Comparison of ENCODE assay signal across 11 cellular contexts in genomic region chr7:69067397-69067796, GRCh38.
DNase-seq lines count a peak whose midpoint lies in the region; ATAC-seq, FAIRE-seq and TF ChIP-seq lines count a peak whose summit lies in the region.
"Had no signal": no experiment of that assay in that cellular context is flagged by ENCODE, and none has a peak within 500 bp of the region (broad histone marks: within the 10 kb centered on the region; RNA-seq: fewer than 3 reads in every experiment).

No MANE protein-coding gene starts in this region.

- no peak overlapping the region for H2AFZ ChIP-seq in HepG2 (ENCODE audit: low read length)

- 0 out of 2 replicates have a peak, but pooled peaks have one; percentile 34 for TF ChIP-seq RAD21 in HepG2 (CRISPR knock-in tag; IDR thresholded peaks at IDR 0.05)

- H3K27me3 ChIP-seq in HepG2 (ENCODE audit: control insufficient read depth in 1 of 2, insufficient read depth in 2 of 2, low read length in 2 of 2), result no peaks in the 10 kb centered on the region
- H3K27me3 ChIP-seq in CD4-positive, alpha-beta T cell (ENCODE audit: control insufficient read depth, insufficient read depth, low read length), result no peaks in the 10 kb centered on the region

- H3K4me3 Mint-ChIP-seq in CD14-positive monocyte, result no peak overlapping the region
- H3K4me3 Mint-ChIP-seq in CD4-positive, alpha-beta T cell, result no peak overlapping the region
- H3K4me3 Mint-ChIP-seq: activated naive CD4-positive, alpha-beta T cell treated with anti-CD3 and anti-CD28 coated beads, Interleukin-2, amount 50 U/mL, for 24 hours; mesothelial cell of epicardium had no signal

- POLR2A ChIA-PET in HepG2 (lab: Yijun Ruan, JAX), result no interaction called here
- POLR2A ChIA-PET in CD4-positive, alpha-beta T cell (lab: Charles Lee), result no interaction called here

- intact Hi-C loops in HepG2 (cut with micrococcal nuclease; ENCODE audit: unreplicated experiment), result no loop called here
- intact Hi-C loops in CD14-positive monocyte (cut with micrococcal nuclease), result no loop called here
- intact Hi-C loops in CD4-positive, alpha-beta T cell (cut with DNase I, micrococcal nuclease), result no loop called here

- no peaks in the 10 kb centered on the region for H3K4me1 Mint-ChIP-seq in CD14-positive monocyte
- H3K4me1 Mint-ChIP-seq in CD4-positive, alpha-beta T cell (ENCODE audit: low read depth), result no peaks in the 10 kb centered on the region
- H3K4me1 Mint-ChIP-seq: activated naive CD4-positive, alpha-beta T cell treated with anti-CD3 and anti-CD28 coated beads, Interleukin-2, amount 50 U/mL, for 24 hours; mesothelial cell of epicardium had no signal

- in situ Hi-C loops in KBM-7 (cut with MboI; ENCODE audit: low pct_unique_long_range_greater_than_20kb, low sequenced_read_pairs) (no loop called here), HepG2 (cut with HindIII; ENCODE audit: extremely low pct_ligation_motif_present, low pct_unique_long_range_greater_than_20kb) (no loop called here)

- H3K9me3 ChIP-seq in HepG2 (ENCODE audit: low read length), result peaks cover 57% of the 10 kb centered on the region
- no peaks in the 10 kb centered on the region for H3K9me3 ChIP-seq in CD4-positive, alpha-beta T cell (ENCODE audit: control insufficient read depth, low read length)

- no peak overlapping the region for H3K4me3 ChIP-seq in HepG2 (replicated peaks in 1 of 3; ENCODE audit: insufficient read depth in 1 of 3, low read depth in 2 of 3, low read length in 3 of 3)

- peak; percentile 42 for DNase-seq in D341Med (ENCODE audit: low spot score)
- DNase-seq in KBM-7, result peak; percentile 4
- no peak for DNase-seq in HepG2 (ENCODE audit: low spot score)
- DNase-seq in CD14-positive monocyte (ENCODE audit: low spot score), result no peak
- no peak for DNase-seq in CD4-positive, alpha-beta T cell
- DNase-seq in globus pallidus (ENCODE audit: low spot score), result no peak
- DNase-seq in OCI-M2 (lab: John Stamatoyannopoulos, UW; ENCODE audit: unreplicated experiment), result no peak
- DNase-seq: GF-D8 had no signal

- no peaks in the 10 kb centered on the region for H3K36me3 ChIP-seq in HepG2 (replicated peaks in 1 of 2; ENCODE audit: control insufficient read depth in 1 of 2, insufficient read depth in 2 of 2, low read length in 2 of 2)

- no peak overlapping the region for H3K27ac Mint-ChIP-seq in CD14-positive monocyte
- no peak overlapping the region for H3K27ac Mint-ChIP-seq in CD4-positive, alpha-beta T cell
- H3K27ac Mint-ChIP-seq: activated naive CD4-positive, alpha-beta T cell treated with anti-CD3 and anti-CD28 coated beads, Interleukin-2, amount 50 U/mL, for 24 hours; mesothelial cell of epicardium had no signal

- TF ChIP-seq EP300 in HepG2 (IDR thresholded peaks at IDR 0.05; ENCODE audit: low read depth in 2 of 2, low read length in 2 of 2), result no peak
- TF ChIP-seq EP300 in HepG2 (CRISPR knock-in tag; IDR thresholded peaks at IDR 0.05; ENCODE audit: borderline replicate concordance), result no peak

- no peaks in the 10 kb centered on the region for H3K27me3 Mint-ChIP-seq in CD14-positive monocyte (ENCODE audit: low read depth in 3 of 3)
- no peaks in the 10 kb centered on the region for H3K27me3 Mint-ChIP-seq in CD4-positive, alpha-beta T cell
- H3K27me3 Mint-ChIP-seq: activated naive CD4-positive, alpha-beta T cell treated with anti-CD3 and anti-CD28 coated beads, Interleukin-2, amount 50 U/mL, for 24 hours had no signal

- no peaks in the 10 kb centered on the region for H4K20me1 ChIP-seq in HepG2 (ENCODE audit: insufficient read depth, low read length)

- no peaks in the 10 kb centered on the region for H3K4me1 ChIP-seq in HepG2 (ENCODE audit: insufficient read depth, low read length)

- H3K27ac ChIP-seq in VCaP (no peak overlapping the region), HepG2 (ENCODE audit: extremely low read length, insufficient read depth, low read length) (no peak overlapping the region)
- no peak overlapping the region for H3K27ac ChIP-seq in CD4-positive, alpha-beta T cell (ENCODE audit: low read depth, low read length)

- BruUV-seq in HepG2 (replicated peaks; lab: Mats Ljungman, UMichigan), result no TSS peak

- 20% methylated on average over 3 of the region's 3 CpGs for WGBS in HepG2 (ENCODE audit: low lambda C conversion rate)

- no peak for TF ChIP-seq POLR2A in HepG2 (IDR thresholded peaks at IDR 0.05; ENCODE audit: insufficient read depth in 1 of 2, low read depth in 2 of 2, low read length in 2 of 2)

- H3K79me2 ChIP-seq in HepG2 (ENCODE audit: insufficient read depth, low read length), result no peaks in the 10 kb centered on the region

- no peaks in the 10 kb centered on the region for H3K36me3 Mint-ChIP-seq in CD14-positive monocyte
- H3K36me3 Mint-ChIP-seq in CD4-positive, alpha-beta T cell (ENCODE audit: low read depth), result no peaks in the 10 kb centered on the region
- H3K36me3 Mint-ChIP-seq: activated naive CD4-positive, alpha-beta T cell treated with anti-CD3 and anti-CD28 coated beads, Interleukin-2, amount 50 U/mL, for 24 hours; mesothelial cell of epicardium had no signal

- no peak overlapping the region for H3K4me2 ChIP-seq in HepG2 (ENCODE audit: low read depth, low read length)

- peaks cover 4 to 23% (median 9%) of the 10 kb centered on the region in 7 donors for H3K9me3 Mint-ChIP-seq in CD14-positive monocyte
- H3K9me3 Mint-ChIP-seq in CD4-positive, alpha-beta T cell, result peaks cover 17% of the 10 kb centered on the region

- TF ChIP-seq CTCF in VCaP (conservative IDR thresholded peaks at IDR 0.05) (peak; percentile 93), HepG2 (CRISPR knock-in tag; IDR thresholded peaks at IDR 0.05) (peak; percentile 64), CD14-positive monocyte (IDR thresholded peaks at IDR 0.05) (no peak)
- no peak for TF ChIP-seq CTCF in CD4-positive, alpha-beta T cell (IDR thresholded peaks at IDR 0.05)

- peak; percentile 75 for ATAC-seq in HepG2
- no peak for ATAC-seq in CD4-positive, alpha-beta T cell (ENCODE audit: poor library complexity)

- no peak overlapping the region for H3K9ac ChIP-seq in HepG2 (ENCODE audit: insufficient read depth, low read depth, low read length)

- CTCF ChIA-PET in HepG2 (lab: Yijun Ruan, JAX; ENCODE audit: low intra/inter-chr PET ratio, low total read pairs), result no interaction called here
- CTCF ChIA-PET in CD4-positive, alpha-beta T cell (lab: Charles Lee), result no interaction called here

- FAIRE-seq in HepG2 (lab: Jason Lieb, UNC), result no peak

TF ChIP-seq in HepG2, 621 proteins besides CTCF, POLR2A, EP300 and RAD21 (continues in another document):
- no peak for TF ChIP-seq MBD4 (IDR thresholded peaks at IDR 0.05; ENCODE audit: borderline replicate concordance, low read length)
- no peak for TF ChIP-seq ZKSCAN5 (CRISPR knock-in tag; IDR thresholded peaks at IDR 0.05)
- TF ChIP-seq RAD51 (IDR thresholded peaks at IDR 0.05; ENCODE audit: borderline replicate concordance), result no peak
- no peak for TF ChIP-seq HOMEZ (CRISPR knock-in tag; IDR thresholded peaks at IDR 0.05; ENCODE audit: low read depth)
- TF ChIP-seq HINFP (CRISPR knock-in tag; IDR thresholded peaks at IDR 0.05; ENCODE audit: low read depth), result no peak
- no peak for TF ChIP-seq TBP (CRISPR knock-in tag; IDR thresholded peaks at IDR 0.05)
- no peak for TF ChIP-seq NFRKB (IDR thresholded peaks at IDR 0.05)
- no peak for TF ChIP-seq ZNF354B (CRISPR knock-in tag; IDR thresholded peaks at IDR 0.05)
- TF ChIP-seq JARID2 (CRISPR knock-in tag; IDR thresholded peaks at IDR 0.05; ENCODE audit: insufficient replicate concordance), result no peak
- TF ChIP-seq ZNF180 (CRISPR knock-in tag; IDR thresholded peaks at IDR 0.05; ENCODE audit: borderline replicate concordance, low read depth), result no peak
- no peak for TF ChIP-seq ZNF276 (CRISPR knock-in tag; IDR thresholded peaks at IDR 0.05; ENCODE audit: low read depth)
- TF ChIP-seq STAG1 (CRISPR knock-in tag; IDR thresholded peaks at IDR 0.05), result peak; percentile 71

Comparison
In these comparisons a context has a peak if more than half of its experiments do, and no peak if none do; other contexts are left out.
1. DNase-seq: peak in D341Med (single experiment) and KBM-7 (single experiment); none in HepG2 (single experiment), CD14-positive monocyte (single experiment), CD4-positive, alpha-beta T cell (0 of 10), globus pallidus (single experiment) and OCI-M2 (single experiment).
2. CTCF ChIP-seq: peak in VCaP (single experiment) and HepG2 (single experiment); none in CD14-positive monocyte (single experiment) and CD4-positive, alpha-beta T cell (single experiment).